ENCODE assay signal across 1 cellular context in genomic region chr16:29848420-29849297, GRCh38.
TF ChIP-seq lines count a peak whose summit lies in the region.

No MANE protein-coding gene starts in this region.

TF ChIP-seq in HepG2, 621 proteins besides CTCF, POLR2A, EP300 and RAD21 (continued from another document and continues in another):
- no peak for TF ChIP-seq ZNF414 (CRISPR knock-in tag; IDR thresholded peaks at IDR 0.05)
- TF ChIP-seq RBFOX2 (IDR thresholded peaks at IDR 0.05; ENCODE audit: low read depth, low read length) = no peak
- peak; percentile 63 for TF ChIP-seq SALL1 (CRISPR knock-in tag; IDR thresholded peaks at IDR 0.05)
- no peak for TF ChIP-seq ZNF552 (CRISPR knock-in tag; IDR thresholded peaks at IDR 0.05; ENCODE audit: borderline replicate concordance)
- no peak for TF ChIP-seq LRRFIP1 (CRISPR knock-in tag; conservative IDR thresholded peaks at IDR 0.05)
- TF ChIP-seq ZKSCAN1 (IDR thresholded peaks at IDR 0.05; ENCODE audit: low read length) = no peak
- TF ChIP-seq HNRNPH1 (optimal IDR thresholded peaks at IDR 0.05; ENCODE audit: low read depth, low read length) = no peak
- peak; percentile 51; the same call in 1 of the 2 replicates for TF ChIP-seq KAT8 (CRISPR knock-in tag; IDR thresholded peaks at IDR 0.05)
- TF ChIP-seq PAWR (CRISPR knock-in tag; IDR thresholded peaks at IDR 0.05; ENCODE audit: borderline replicate concordance) = no peak
- no peak for TF ChIP-seq NR2F1 (CRISPR knock-in tag; IDR thresholded peaks at IDR 0.05)
- TF ChIP-seq CBFB (CRISPR knock-in tag; IDR thresholded peaks at IDR 0.05) = 0 out of 2 replicates have a peak, but pooled peaks have one; percentile 46
- no peak for TF ChIP-seq ZNF253 (CRISPR knock-in tag; IDR thresholded peaks at IDR 0.05; ENCODE audit: borderline replicate concordance)
- TF ChIP-seq HNRNPK (IDR thresholded peaks at IDR 0.05; ENCODE audit: low read depth, low read length, poor library complexity, severe bottlenecking) = no peak
- no peak for TF ChIP-seq ZNF367 (CRISPR knock-in tag; IDR thresholded peaks at IDR 0.05; ENCODE audit: borderline replicate concordance)
- TF ChIP-seq SRF (IDR thresholded peaks at IDR 0.05; ENCODE audit: low read depth, low read length) = no peak
- peak; percentile 77; the same call in 1 of the 2 replicates for TF ChIP-seq ZNF580 (CRISPR knock-in tag; IDR thresholded peaks at IDR 0.05; ENCODE audit: borderline replicate concordance, low read depth)
- 0 out of 2 replicates have a peak, but pooled peaks have one; percentile 40 for TF ChIP-seq MTERF4 (CRISPR knock-in tag; IDR thresholded peaks at IDR 0.05)
- no peak for TF ChIP-seq HOXA7 (CRISPR knock-in tag; IDR thresholded peaks at IDR 0.05)
- TF ChIP-seq DRAP1 (CRISPR knock-in tag; IDR thresholded peaks at IDR 0.05) = no peak
- no peak for TF ChIP-seq ZNF784 (CRISPR knock-in tag; IDR thresholded peaks at IDR 0.05; ENCODE audit: borderline replicate concordance)
- TF ChIP-seq TMF1 (CRISPR knock-in tag; IDR thresholded peaks at IDR 0.05; ENCODE audit: low read depth) = no peak
- no peak for TF ChIP-seq ZNF160 (CRISPR knock-in tag; IDR thresholded peaks at IDR 0.05)
- peak; percentile 80 for TF ChIP-seq ZBTB33 (CRISPR knock-in tag; IDR thresholded peaks at IDR 0.05)
- TF ChIP-seq HIC2 (CRISPR knock-in tag; IDR thresholded peaks at IDR 0.05; ENCODE audit: low read depth) = no peak
- no peak for TF ChIP-seq JUND (CRISPR knock-in tag; IDR thresholded peaks at IDR 0.05)
- no peak for TF ChIP-seq ATF7 (IDR thresholded peaks at IDR 0.05)
- TF ChIP-seq ATF7 (CRISPR knock-in tag; IDR thresholded peaks at IDR 0.05) = 0 out of 2 replicates have a peak, but pooled peaks have one; percentile 8
- no peak for TF ChIP-seq XBP1 (CRISPR knock-in tag; IDR thresholded peaks at IDR 0.05)
- no peak for TF ChIP-seq MATR3 (CRISPR knock-in tag; IDR thresholded peaks at IDR 0.05)
- no peak for TF ChIP-seq ZBTB49 (CRISPR knock-in tag; IDR thresholded peaks at IDR 0.05; ENCODE audit: borderline replicate concordance)
- no peak; the same call in 1 of the 2 replicates for TF ChIP-seq TSC22D2 (CRISPR knock-in tag; IDR thresholded peaks at IDR 0.05; ENCODE audit: borderline replicate concordance)
- TF ChIP-seq SATB2 (CRISPR knock-in tag; IDR thresholded peaks at IDR 0.05) = no peak
- peak; percentile 64 for TF ChIP-seq SALL2 (CRISPR knock-in tag; IDR thresholded peaks at IDR 0.05)
- no peak for TF ChIP-seq RARA (CRISPR knock-in tag; IDR thresholded peaks at IDR 0.05)
- TF ChIP-seq KMT2A (CRISPR knock-in tag; IDR thresholded peaks at IDR 0.05) = no peak
- TF ChIP-seq SOX13 (IDR thresholded peaks at IDR 0.05) = no peak
- TF ChIP-seq SOX13 (CRISPR knock-in tag; conservative IDR thresholded peaks at IDR 0.05 in 1 of 2, IDR thresholded peaks at IDR 0.05 in 1 of 2) = peak in 1 of 2 experiments; percentile 27; a peak in 1 of 4 replicates
- no peak for TF ChIP-seq DR1 (CRISPR knock-in tag; IDR thresholded peaks at IDR 0.05)
- TF ChIP-seq PHF5A (CRISPR knock-in tag; IDR thresholded peaks at IDR 0.05; ENCODE audit: low read depth, unreplicated experiment) = no peak
- no peak for TF ChIP-seq ZNF431 (CRISPR knock-in tag; IDR thresholded peaks at IDR 0.05; ENCODE audit: borderline replicate concordance, low read depth)
- TF ChIP-seq ZNF407 (CRISPR knock-in tag; IDR thresholded peaks at IDR 0.05; ENCODE audit: not compliant biosample characterization) = no peak
